In genomic region chr19:39557791-39558622, GRCh38 we compare ENCODE assay signal across 10 cellular contexts. TPM values are rescaled to one million over a fixed set of nuclear protein-coding genes. Genes with fewer than 3 reads are reported as not detected.
A peak's percentile ranks its signal among the peaks of the same experiment; 100 is the strongest.
DNase-seq lines count a peak whose midpoint lies in the region; ATAC-seq, FAIRE-seq and TF ChIP-seq lines count a peak whose summit lies in the region.
"Had no signal": no experiment of that assay in that cellular context is flagged by ENCODE, and none has a peak within 500 bp of the region (broad histone marks: within the 10 kb centered on the region; RNA-seq: fewer than 3 reads in every experiment).

No MANE protein-coding gene starts in this region.

- no peaks in the 10 kb centered on the region for H3K27me3 ChIP-seq in left lung
- H3K27me3 ChIP-seq: transverse colon had no signal

- DNase-seq in DMS53 treated with DMSO at 0.1 percent for 48 hours (lab: John Stamatoyannopoulos, UW; ENCODE audit: unreplicated experiment) (peak; percentile 94), H54 (ENCODE audit: insufficient read length, low spot score) (no peak), SHP77 treated with DMSO at 0.1 percent for 48 hours (lab: John Stamatoyannopoulos, UW) (peak; percentile 54), left lung (no peak), hippocampal formation (lab: John Stamatoyannopoulos, UW) (no peak), AG08395 (ENCODE audit: low spot score) (no peak), D721Med (ENCODE audit: insufficient read length, low spot score) (no peak)
- DNase-seq: transverse colon had no signal

- no peaks in the 10 kb centered on the region for H3K9me3 ChIP-seq in left lung
- H3K9me3 ChIP-seq: transverse colon had no signal

- intact Hi-C loops in left lung (cut with DNase I) = no loop called here

- H3K4me1 ChIP-seq in left lung = peaks cover 0 to 3% of the 10 kb centered on the region in 2 donors

- TF ChIP-seq POLR2A in H54 (IDR thresholded peaks at IDR 0.05; ENCODE audit: low read depth, low read length) = no peak

- FAIRE-seq in H54 (lab: Jason Lieb, UNC) (peak; percentile 77), D721Med (lab: Jason Lieb, UNC) (no peak)
- FAIRE-seq: H1 had no signal

- TF ChIP-seq CTCF in left lung (IDR thresholded peaks at IDR 0.05) (no peak), D721Med (IDR thresholded peaks at IDR 0.05; ENCODE audit: insufficient read depth, missing control alignments) (no peak)

- no peaks in the 10 kb centered on the region for H3K36me3 ChIP-seq in left lung
- H3K36me3 ChIP-seq: transverse colon had no signal

- H3K27ac ChIP-seq in left lung = peak overlapping the region in 1 of 2 donors; percentile 1
- H3K27ac ChIP-seq: transverse colon had no signal

- H3K4me3 ChIP-seq in left lung = no peak overlapping the region
- H3K4me3 ChIP-seq: transverse colon had no signal

- peak; percentile 79 for ATAC-seq in left lung
- ATAC-seq in HG03442 (IDR thresholded peaks at IDR 0.05; ENCODE audit: unreplicated experiment) = no peak

RNA-seq across cellular contexts. Expression of gene EID2, which starts 18.0 kb away (rescaled TPM):
- total RNA-seq in left lung = 10 to 100 TPM; 16.6 to 16.8 TPM

RNA-seq across cellular contexts. Expression of gene EID2B, which starts 25.4 kb away (rescaled TPM):
- total RNA-seq in left lung = 1 to 10 TPM; 2.0 to 3.0 TPM

RNA-seq across cellular contexts. Expression of gene SELENOV, which starts 43.1 kb away (rescaled TPM):
- total RNA-seq in left lung = not detected
- total RNA-seq: transverse colon had no signal

RNA-seq across cellular contexts. Expression of gene LGALS13, which starts 44.3 kb away (rescaled TPM):
- not detected for total RNA-seq in left lung
- total RNA-seq: H1, transverse colon had no signal

RNA-seq across cellular contexts. Expression of gene DLL3, which starts 59.3 kb away (rescaled TPM):
- total RNA-seq in left lung = under 1 TPM in 1 of 2 donors, not detected in 1; 0.12 TPM
- total RNA-seq: transverse colon had no signal

Comparison
In these comparisons a context has a peak if more than half of its experiments do, and no peak if none do; other contexts are left out.
1. DNase-seq: peak in DMS53 treated with DMSO at 0.1 percent for 48 hours (single experiment) and SHP77 treated with DMSO at 0.1 percent for 48 hours (single experiment); none in H54 (single experiment), left lung (0 of 2), hippocampal formation (0 of 2), AG08395 (single experiment) and D721Med (single experiment).